Comparison of ENCODE assay signal across 28 cellular contexts in genomic region chr6:27026361-27026760, GRCh38.
"Had no signal": no experiment of that assay in that cellular context is flagged by ENCODE, and none has a peak within 500 bp of the region (broad histone marks: within the 10 kb centered on the region; RNA-seq: fewer than 3 reads in every experiment).

No MANE protein-coding gene starts in this region.

- H3K27ac Mint-ChIP-seq: activated CD4-positive, alpha-beta memory T cell treated with anti-CD3 and anti-CD28 coated beads, Interleukin-2, amount 10 ng/mL, durations not matched to agents 7 days and 5 days; activated CD4-positive, alpha-beta T cell treated with anti-CD3 and anti-CD28 coated beads, Interleukin-2, amount 10 ng/mL, durations not matched to agents 7 days and 5 days; activated naive CD8-positive, alpha-beta T cell treated with anti-CD3 and anti-CD28 coated beads for 36 hours; activated naive CD8-positive, alpha-beta T cell treated with anti-CD3 and anti-CD28 coated beads, Interleukin-2, amount 50 U/mL, for 24 hours; activated T-cell treated with anti-CD3 and anti-CD28 coated beads, Interleukin-2, amount 50 U/mL, for 24 hours; activated T-cell treated with anti-CD3 and anti-CD28 coated beads, Interleukin-2, amount 50 U/mL, for 72 hours; endodermal cell had no signal

- ATAC-seq: activated naive CD8-positive, alpha-beta T cell treated with anti-CD3 and anti-CD28 coated beads, Interleukin-2, amount 50 U/mL, for 24 hours; activated T-cell treated with anti-CD3 and anti-CD28 coated beads, Interleukin-2, amount 50 U/mL, for 72 hours; body of pancreas had no signal

- H3K36me3 ChIP-seq: adrenal gland, cardiac muscle cell, colonic mucosa, esophagus squamous epithelium had no signal

- H3K36me3 Mint-ChIP-seq: activated naive CD8-positive, alpha-beta T cell treated with anti-CD3 and anti-CD28 coated beads for 36 hours had no signal

- DNase-seq: activated CD4-positive, alpha-beta memory T cell treated with anti-CD3 and anti-CD28 coated beads, Interleukin-2, amount 10 ng/mL, durations not matched to agents 7 days and 5 days; activated CD4-positive, alpha-beta T cell treated with anti-CD3 and anti-CD28 coated beads for 4 hours; activated CD4-positive, alpha-beta T cell treated with anti-CD3 and anti-CD28 coated beads, Interleukin-2, amount 10 ng/mL, durations not matched to agents 7 days and 5 days; activated CD4-positive, alpha-beta T cell treated with anti-CD3 and anti-CD28 coated beads, Interleukin-2, amount 50 U/mL, for 4 hours; activated CD4-positive, CD25-positive, alpha-beta regulatory T cell; activated CD4-positive, CD25-positive, alpha-beta regulatory T cell treated with anti-CD3 and anti-CD28 coated beads, Interleukin-2, amount 50 U/mL, for 72 hours; activated CD8-positive, alpha-beta memory T cell treated with anti-CD3 and anti-CD28 coated beads, Interleukin-2, amount 50 U/mL, for 48 hours; activated gamma-delta T cell treated with Interleukin-2 at 50 U/mL for 16 hours; activated naive CD4-positive, alpha-beta T cell treated with anti-CD3 and anti-CD28 coated beads, Interleukin-2, amount 50 U/mL, for 16 hours; activated naive CD4-positive, alpha-beta T cell treated with Interleukin-2 at 50 U/mL for 16 hours; activated naive CD8-positive, alpha-beta T cell treated with anti-CD3 and anti-CD28 coated beads for 36 hours; activated naive CD8-positive, alpha-beta T cell treated with anti-CD3 and anti-CD28 coated beads, Interleukin-2, amount 50 U/mL, for 24 hours; activated T-cell treated with anti-CD3 and anti-CD28 coated beads for 4 hours; activated T-cell treated with anti-CD3 and anti-CD28 coated beads, Interleukin-2, amount 50 U/mL, for 24 hours; activated T-cell treated with anti-CD3 and anti-CD28 coated beads, Interleukin-2, amount 50 U/mL, for 72 hours; adrenal gland; amygdala; aorta; body of pancreas; central memory CD4-positive, alpha-beta T cell; cerebellar nuclear complex; colonic mucosa; effector CD8-positive, alpha-beta T cell; endodermal cell; esophagus squamous epithelium; head of caudate nucleus; T-helper 2 cell had no signal

- H3K27me3 ChIP-seq: body of pancreas, cardiac muscle cell, colonic mucosa had no signal

- H3K27ac ChIP-seq: adrenal gland, body of pancreas, cardiac muscle cell, colonic mucosa, esophagus squamous epithelium had no signal

- H3K4me1 ChIP-seq: adrenal gland, body of pancreas, colonic mucosa, esophagus squamous epithelium had no signal

- H3K4me1 Mint-ChIP-seq: activated CD4-positive, alpha-beta memory T cell treated with anti-CD3 and anti-CD28 coated beads, Interleukin-2, amount 10 ng/mL, durations not matched to agents 7 days and 5 days; activated CD4-positive, alpha-beta T cell treated with anti-CD3 and anti-CD28 coated beads, Interleukin-2, amount 10 ng/mL, durations not matched to agents 7 days and 5 days; activated naive CD8-positive, alpha-beta T cell treated with anti-CD3 and anti-CD28 coated beads for 36 hours; activated naive CD8-positive, alpha-beta T cell treated with anti-CD3 and anti-CD28 coated beads, Interleukin-2, amount 50 U/mL, for 24 hours had no signal

- H3K4me3 ChIP-seq: adrenal gland, body of pancreas, cardiac muscle cell, colonic mucosa, esophagus squamous epithelium had no signal

- H3K9me3 ChIP-seq: body of pancreas, colonic mucosa, esophagus squamous epithelium had no signal

- H3K9me3 Mint-ChIP-seq: activated CD4-positive, alpha-beta memory T cell treated with anti-CD3 and anti-CD28 coated beads, Interleukin-2, amount 10 ng/mL, durations not matched to agents 7 days and 5 days; activated CD4-positive, alpha-beta T cell treated with anti-CD3 and anti-CD28 coated beads, Interleukin-2, amount 10 ng/mL, durations not matched to agents 7 days and 5 days; activated naive CD8-positive, alpha-beta T cell treated with anti-CD3 and anti-CD28 coated beads for 36 hours; activated naive CD8-positive, alpha-beta T cell treated with anti-CD3 and anti-CD28 coated beads, Interleukin-2, amount 50 U/mL, for 24 hours; activated T-cell treated with anti-CD3 and anti-CD28 coated beads, Interleukin-2, amount 50 U/mL, for 24 hours; activated T-cell treated with anti-CD3 and anti-CD28 coated beads, Interleukin-2, amount 50 U/mL, for 72 hours; endodermal cell had no signal

- H3K4me3 Mint-ChIP-seq: activated CD4-positive, alpha-beta memory T cell treated with anti-CD3 and anti-CD28 coated beads, Interleukin-2, amount 10 ng/mL, durations not matched to agents 7 days and 5 days; activated CD4-positive, alpha-beta T cell treated with anti-CD3 and anti-CD28 coated beads, Interleukin-2, amount 10 ng/mL, durations not matched to agents 7 days and 5 days; activated naive CD8-positive, alpha-beta T cell treated with anti-CD3 and anti-CD28 coated beads for 36 hours; activated naive CD8-positive, alpha-beta T cell treated with anti-CD3 and anti-CD28 coated beads, Interleukin-2, amount 50 U/mL, for 24 hours; activated T-cell treated with anti-CD3 and anti-CD28 coated beads, Interleukin-2, amount 50 U/mL, for 24 hours; activated T-cell treated with anti-CD3 and anti-CD28 coated beads, Interleukin-2, amount 50 U/mL, for 72 hours; endodermal cell had no signal
